Comparison of ENCODE assay signal across 1 cellular context in genomic region chr11:119222308-119222707, GRCh38.
TF ChIP-seq lines count a peak whose summit lies in the region.

No MANE protein-coding gene starts in this region.

TF ChIP-seq in SK-N-SH treated with all-trans-retinoic acid at 6 μM for 48 hours, 23 proteins besides CTCF, POLR2A, EP300 and RAD21 (continued from another document):
- TF ChIP-seq CREB5 (CRISPR knock-in tag; IDR thresholded peaks at IDR 0.05; ENCODE audit: low read depth) = no peak
- no peak for TF ChIP-seq TSHZ2 (CRISPR knock-in tag; IDR thresholded peaks at IDR 0.05)
- TF ChIP-seq ZNF565 (CRISPR knock-in tag; conservative IDR thresholded peaks at IDR 0.05; ENCODE audit: low read depth) = no peak
